8 cellular contexts compared by ENCODE assay signal in genomic region chr4:25312496-25313193, GRCh38. TPM values are rescaled to one million over a fixed set of nuclear protein-coding genes. Genes with fewer than 3 reads are reported as not detected.
A peak's percentile ranks its signal among the peaks of the same experiment; 100 is the strongest.
DNase-seq lines count a peak whose midpoint lies in the region; ATAC-seq, FAIRE-seq and TF ChIP-seq lines count a peak whose summit lies in the region.

ZCCHC4 (plus strand) TSS chr4:25312774; CDS start chr4:25312810, 36 bp downstream.

- peaks cover 9% of the 10 kb centered on the region for H3K79me2 ChIP-seq in GM12878 (ENCODE audit: control insufficient read depth, insufficient read depth, low read length)

- H3K27me3 ChIP-seq in GM12878 (replicated peaks in 1 of 2; ENCODE audit: control insufficient read depth in 2 of 2, insufficient read depth in 2 of 2, low read length in 1 of 2) (no peaks in the 10 kb centered on the region), gastrocnemius medialis (no peaks in the 10 kb centered on the region)

- H3K4me3 ChIP-seq in GM12878 (peak within 1 kb of the TSS; percentile 98), gastrocnemius medialis (peak within 1 kb of the TSS; percentile 70 to 84 (median 74))

- H4K20me1 ChIP-seq in GM12878 (ENCODE audit: control insufficient read depth, insufficient read depth) = no peaks in the 10 kb centered on the region

- CTCF ChIA-PET in GM12878 (lab: Yijun Ruan, JAX) = interaction anchor here (0.7 to 3.1 kb wide), 44 partner anchors 9 to 768 kb away, joined by 3 to 35 read pairs (median 5); partner anchors contain the start of genes ANAPC4, PI4K2B and SEPSECS

- FAIRE-seq in GM12878 (lab: Jason Lieb, UNC) = peak; percentile 92

- H3K9me3 ChIP-seq in GM12878 (replicated peaks; ENCODE audit: control insufficient read depth, insufficient read depth, low read length) = 0 out of 3 replicates have a peak, but pooled peaks cover 2% of the 10 kb centered on the region
- no peaks in the 10 kb centered on the region for H3K9me3 ChIP-seq in gastrocnemius medialis

- intact Hi-C loops in GM12878 (cut with micrococcal nuclease; ENCODE audit: unreplicated experiment) = loop anchor here (1.0 to 5.0 kb wide), 3 partner anchors 64 to 130 kb away; partner anchors contain the start of genes ANAPC4 and PI4K2B
- intact Hi-C loops in gastrocnemius medialis (cut with DNase I; ENCODE audit: low total_unique reads) = loop anchor here (1.0 kb wide), 3 partner anchors 65 to 152 kb away; partner anchors contain the start of genes ANAPC4, PI4K2B and SEPSECS

- peak within 1 kb of the TSS; percentile 92 for H2AFZ ChIP-seq in GM12878 (ENCODE audit: control insufficient read depth, low read depth, low read length)

- SMC1A ChIA-PET in GM12878 (lab: Charles Lee; ENCODE audit: uncharacterized antibody, unreplicated experiment) = interaction anchor here (0.7 to 4.2 kb wide), 14 partner anchors 8 to 160 kb away, joined by 3 to 38 read pairs (median 4); partner anchors contain the start of genes PI4K2B and SEPSECS

- no peak for TF ChIP-seq EP300 in GM12878 (IDR thresholded peaks at IDR 0.05; ENCODE audit: borderline replicate concordance in 1 of 2, control insufficient read depth in 1 of 2, low read depth in 2 of 2, low read length in 2 of 2)

- H3K4me2 ChIP-seq in GM12878 (ENCODE audit: control insufficient read depth, insufficient read depth) = peak within 1 kb of the TSS; percentile 74

- ATAC-seq in GM18511 (IDR thresholded peaks at IDR 0.05; ENCODE audit: unreplicated experiment) (peak; percentile 81), HG03039 (IDR thresholded peaks at IDR 0.05; ENCODE audit: unreplicated experiment) (peak; percentile 86), GM12878 (peak; percentile 95), gastrocnemius medialis (peak; percentile 96 to 99)

- peak; percentile 99 to 100 (median 100); a peak in 5 of 6 replicates for TF ChIP-seq CTCF in GM12878 (IDR thresholded peaks at IDR 0.05 in 2 of 3, conservative IDR thresholded peaks at IDR 0.05 in 1 of 3; ENCODE audit: control insufficient read depth in 2 of 3, extremely low read depth in 1 of 3, insufficient read depth in 1 of 3, low read depth in 3 of 3, low read length in 3 of 3)
- TF ChIP-seq CTCF in gastrocnemius medialis (IDR thresholded peaks at IDR 0.05 in 4 of 5, conservative IDR thresholded peaks at IDR 0.05 in 1 of 5) = peak; percentile 72 to 99 (median 93)

- in situ Hi-C loops in GM12878 (cut with MboI) (no loop called here), gastrocnemius medialis (cut with MboI; ENCODE audit: low sequenced_read_pairs in 4 of 4) (loop anchor here in 2 of 4 donors (10.0 to 25.0 kb wide), 2 partner anchors 148 to 150 kb away; partner anchors contain the start of gene SEPSECS (in 2 of the 2))

- H3K27ac ChIP-seq in GM12878 (ENCODE audit: control insufficient read depth, insufficient read depth) (peak within 1 kb of the TSS; percentile 72), gastrocnemius medialis (peak within 1 kb of the TSS; percentile 64 to 78 (median 73))

- H3K36me3 ChIP-seq in GM12878 (ENCODE audit: control insufficient read depth in 2 of 2, insufficient read depth in 2 of 2, low read length in 1 of 2) (no peaks in the 10 kb centered on the region; a peak in 1 of 4 replicates), gastrocnemius medialis (no peaks in the 10 kb centered on the region)

- H3K9ac ChIP-seq in GM12878 (ENCODE audit: control insufficient read depth, insufficient read depth, low read length) = peak within 1 kb of the TSS; percentile 86

- TF ChIP-seq RAD21 in GM12878 (IDR thresholded peaks at IDR 0.05; ENCODE audit: insufficient read depth, low read depth, low read length) = peak; percentile 35; the same call in 1 of the 2 replicates

- WGBS in GM12878 (ENCODE audit: insufficient coverage, insufficient replicate concordance, low lambda C conversion rate, missing lambda C conversion rate) = under 1% methylated on average over 39 of the region's 40 CpGs

- H3K4me1 ChIP-seq in GM12878 (ENCODE audit: control insufficient read depth, insufficient read depth, low read length) (peaks cover 24% of the 10 kb centered on the region), gastrocnemius medialis (peaks cover 5 to 8% of the 10 kb centered on the region in 2 donors)

- RAD21 ChIA-PET in GM12878 (lab: Charles Lee; ENCODE audit: unreplicated experiment) = interaction anchor here (0.8 to 1.9 kb wide), 19 partner anchors 9 to 156 kb away, joined by 3 to 21 read pairs (median 3); partner anchors contain the start of genes PI4K2B and SEPSECS

- DNase-seq in 8988T = peak; percentile 33
- peak; percentile 91 to 92 for DNase-seq in NCI-H2081 (lab: John Stamatoyannopoulos, UW)
- peak; percentile 97 for DNase-seq in T1000 (lab: John Stamatoyannopoulos, UW)
- peak; percentile 67 for DNase-seq in GM12878 (ENCODE audit: low read depth, low spot score)
- DNase-seq in iPS DF 19.7 (ENCODE audit: low read depth, low spot score) = peak; percentile 42
- DNase-seq in gastrocnemius medialis = peak; percentile 68 to 84

- BruUV-seq in GM12878 (replicated peaks; lab: Mats Ljungman, UMichigan) = TSS peak; percentile 80

- TF ChIP-seq POLR2A in GM12878 (IDR thresholded peaks at IDR 0.05; ENCODE audit: low read depth, low read length) = peak; percentile 94
- no peak for TF ChIP-seq POLR2A in gastrocnemius medialis (IDR thresholded peaks at IDR 0.05)

- POLR2A ChIA-PET in GM12878 (lab: Charles Lee) = interaction anchor here (0.5 to 3.7 kb wide), 13 partner anchors 9 to 1575 kb away, joined by 3 to 35 read pairs (median 4); partner anchors contain the start of gene PI4K2B

TF ChIP-seq in GM12878, 131 proteins besides CTCF, POLR2A, EP300 and RAD21 (continues in another document):
- TF ChIP-seq RBBP5 (conservative IDR thresholded peaks at IDR 0.05) (no peak), HDAC2 (IDR thresholded peaks at IDR 0.05) (no peak), ZBTB40 (IDR thresholded peaks at IDR 0.05; ENCODE audit: borderline replicate concordance) (peak; percentile 24; the same call in 1 of the 2 replicates), POU2F2 (IDR thresholded peaks at IDR 0.05; ENCODE audit: borderline replicate concordance, low read depth, low read length) (peak; percentile 77), NR2C1 (IDR thresholded peaks at IDR 0.05) (peak; percentile 90), PBX3 (IDR thresholded peaks at IDR 0.05; ENCODE audit: insufficient replicate concordance, low read depth, low read length) (no peak), CHD4 (IDR thresholded peaks at IDR 0.05) (no peak), SIN3A (IDR thresholded peaks at IDR 0.05; ENCODE audit: low read depth, low read length) (0 out of 2 replicates have a peak, but pooled peaks have one; percentile 60), ZNF217 (IDR thresholded peaks at IDR 0.05) (peak; percentile 64; the same call in 1 of the 2 replicates)

RNA-seq across cellular contexts. Expression of gene ZCCHC4, which starts in this region (rescaled TPM):
- 72.2 and 72.3 TPM in 2 replicates for total RNA-seq in GM12878 (2013; cell fraction: nucleolus; rRNA removed)
- total RNA-seq in GM12878 (2014; rRNA removed) (13.2 and 15.1 TPM in 2 replicates), GM12878 (2014; rRNA removed; fragmentation: Illumina TruSeq; extraction: Trizol) (12.9 and 13.7 TPM in 2 replicates), GM12878 (2021) (9.7 and 10.5 TPM in 2 replicates), gastrocnemius medialis (10 to 100 TPM in 3 of 4 donors, 1 to 10 TPM in 1; 6.9 to 14.2 (median 12.4) TPM)
- polyA plus RNA-seq in GM12878 (2011; ENCODE audit: low read depth) = 3.4 TPM
- polyA plus RNA-seq in GM12878 (2011; rRNA removed) (15.6 and 22.0 TPM in 2 replicates), GM12878 (2014; fragmentation: Illumina TruSeq; extraction: Trizol) (12.4 and 14.3 TPM in 2 replicates), GM12878 (2014; fragmentation: Nextera tagmentation; extraction: Ambion mirVana) (1 to 10 TPM; 3.2 to 4.5 TPM), GM12878 (2014; rRNA removed) (9.6 and 11.7 TPM in 2 replicates), GM12878 (2016; fragmentation: Nextera tagmentation; extraction: Ambion mirVana) (10 to 100 TPM; 13.5 to 17.7 TPM)
- polyA plus RNA-seq in GM12878 (2011; cell fraction: cytosol; rRNA removed) = 6.3 and 8.0 TPM in 2 replicates
- 16.2 and 18.7 TPM in 2 replicates for polyA plus RNA-seq in GM12878 (2011; cell fraction: nucleus; rRNA removed)
- polyA plus RNA-seq in GM12878 (2012) = 4.2 and 5.9 TPM in 2 replicates
- polyA minus RNA-seq in GM12878 (2011; rRNA and poly(A)+ RNA removed) = 14.7 and 15.2 TPM in 2 replicates
- 7.2 and 8.8 TPM in 2 replicates for polyA minus RNA-seq in GM12878 (2011; cell fraction: cytosol; rRNA and poly(A)+ RNA removed)
- 20.2 and 27.7 TPM in 2 replicates for polyA minus RNA-seq in GM12878 (2011; cell fraction: nucleus; rRNA and poly(A)+ RNA removed)

Comparison
In these comparisons a context has a peak if more than half of its experiments do, and no peak if none do; other contexts are left out.
1. Peak in every context shown above with its lines: DNase-seq, ATAC-seq, H3K4me3 ChIP-seq and H3K27ac ChIP-seq.
2. DNase-seq: peak in every context shown above with its lines; median percentile 97 in T1000; 92 in NCI-H2081; 76 in gastrocnemius medialis; 67 in GM12878; 42 in iPS DF 19.7; 33 in 8988T.